27 cellular contexts compared by ENCODE assay signal in the genomic region with DNA sequence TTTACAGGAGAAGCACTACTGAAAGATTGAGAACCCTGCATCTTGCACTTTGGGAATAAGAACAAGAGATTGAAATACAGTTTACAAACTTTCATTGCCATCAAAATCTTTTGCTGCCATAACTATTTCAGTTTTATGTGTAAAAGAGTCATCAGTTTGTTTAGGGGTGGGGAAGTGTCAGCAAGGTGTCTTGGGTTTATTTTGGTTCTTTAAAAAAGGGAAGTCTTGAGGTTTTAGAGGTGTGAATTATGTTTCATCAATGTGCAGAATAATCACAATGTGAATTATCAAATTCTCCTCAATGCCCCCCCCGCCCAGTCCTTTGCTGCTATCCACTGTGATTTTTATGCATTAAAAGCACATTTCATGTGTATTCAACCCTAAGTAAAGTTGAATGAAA.
"Had no signal": no experiment of that assay in that cellular context is flagged by ENCODE, and none has a peak within 500 bp of the region (broad histone marks: within the 10 kb centered on the region; RNA-seq: fewer than 3 reads in every experiment).

No MANE protein-coding gene starts in this region.

- H3K9me3 Mint-ChIP-seq: naive B cell; stimulated activated naive B cell treated with anti-CD40 and anti-IgM and Interleukin-4, amounts not matched to agents 10 μg/mL and 1 μg/mL and 100 μg/mL, for 72 hours had no signal

- H3K27me3 ChIP-seq: heart left ventricle, left lung, ovary, right atrium auricular region, right lobe of liver, stomach, testis, thyroid gland, transverse colon, upper lobe of left lung had no signal

- H3K4me1 Mint-ChIP-seq: naive B cell had no signal

- H3K36me3 ChIP-seq: ovary had no signal

- H3K4me1 ChIP-seq: left lung, lower lobe of right lung, testis had no signal

- DNase-seq: heart left ventricle; hypothalamus; kidney; left colon; left lung; lower lobe of right lung; mammary epithelial cell; mesendoderm; naive B cell; natural killer cell; ovary; right lobe of liver; stimulated activated CD4-positive, alpha-beta T cell treated with anti-CD3 and anti-CD28 coated beads, Interleukin-1b, Interleukin-23, amount 100 ng/mL, for 48 hours; stimulated activated CD4-positive, alpha-beta T cell treated with anti-CD3 and anti-CD28 coated beads, Interleukin-2, amount 100 ng/mL, for 48 hours; stimulated activated CD4-positive, alpha-beta T cell treated with anti-CD3 and anti-CD28 coated beads, Interleukin-4, amount 100 ng/mL, for 4 hours; stimulated activated CD8-positive, alpha-beta memory T cell treated with anti-CD3 and anti-CD28 coated beads, Interleukin-4, amount 100 ng/mL, for 48 hours; stimulated activated naive B cell treated with anti-CD40 and anti-IgM and Interleukin-4, amounts not matched to agents 10 μg/mL and 1 μg/mL and 100 μg/mL, for 72 hours; stimulated activated naive CD8-positive, alpha-beta T cell treated with anti-CD3 and anti-CD28 coated beads, Interleukin-15, Interleukin-2, amounts not matched to agents 100 U/mL and 50 U/mL, for 24 hours; stomach; testis; thyroid gland; transverse colon; upper lobe of left lung had no signal

- H3K4me3 Mint-ChIP-seq: mesothelial cell of epicardium; naive B cell; natural killer cell; stimulated activated naive B cell treated with anti-CD40 and anti-IgM and Interleukin-4, amounts not matched to agents 10 μg/mL and 1 μg/mL and 100 μg/mL, for 72 hours had no signal

- H3K4me3 ChIP-seq: heart left ventricle, left lung, lower lobe of right lung, ovary, right atrium auricular region, right lobe of liver, smooth muscle cell, stomach, testis, thyroid gland, transverse colon, upper lobe of left lung had no signal

- H3K27ac Mint-ChIP-seq: mesothelial cell of epicardium; naive B cell; natural killer cell; progenitor cell of endocrine pancreas; stimulated activated naive B cell treated with anti-CD40 and anti-IgM and Interleukin-4, amounts not matched to agents 10 μg/mL and 1 μg/mL and 100 μg/mL, for 72 hours had no signal

- H3K36me3 Mint-ChIP-seq: naive B cell had no signal

- H3K9me3 ChIP-seq: heart left ventricle, left lung, lower lobe of right lung, ovary, right atrium auricular region, right lobe of liver, stomach, testis, thyroid gland, transverse colon, upper lobe of left lung had no signal

- H3K27me3 Mint-ChIP-seq: naive B cell; progenitor cell of endocrine pancreas; stimulated activated naive B cell treated with anti-CD40 and anti-IgM and Interleukin-4, amounts not matched to agents 10 μg/mL and 1 μg/mL and 100 μg/mL, for 72 hours had no signal

- ATAC-seq: heart left ventricle; left colon; left lung; lower lobe of right lung; natural killer cell; right lobe of liver; stimulated activated naive B cell treated with anti-CD40 and anti-IgM and Interleukin-4, amounts not matched to agents 10 μg/mL and 1 μg/mL and 100 μg/mL, for 72 hours; stimulated activated naive CD8-positive, alpha-beta T cell treated with anti-CD3 and anti-CD28 coated beads, Interleukin-15, Interleukin-2, amounts not matched to agents 100 U/mL and 50 U/mL, for 24 hours had no signal

- H3K27ac ChIP-seq: heart left ventricle, left lung, lower lobe of right lung, ovary, right atrium auricular region, right lobe of liver, stomach, testis, thyroid gland, transverse colon, upper lobe of left lung had no signal
